ENCODE assay signal across 15 cellular contexts in genomic region chr5:140189977-140190867, GRCh38. TPM values are rescaled to one million over a fixed set of nuclear protein-coding genes. Genes with fewer than 3 reads are reported as not detected.
DNase-seq lines count a peak whose midpoint lies in the region; ATAC-seq and TF ChIP-seq lines count a peak whose summit lies in the region.
"Had no signal": no experiment of that assay in that cellular context is flagged by ENCODE, and none has a peak within 500 bp of the region (broad histone marks: within the 10 kb centered on the region; RNA-seq: fewer than 3 reads in every experiment).

No MANE protein-coding gene starts in this region.

- peak; percentile 72 to 77 for ATAC-seq in right cardiac atrium
- ATAC-seq in activated T-helper 17 cell treated with anti-CD3 and anti-CD28 coated beads, Interleukin-2, amount 50 U/mL, for 72 hours (replicated peaks), result no peak
- ATAC-seq: stimulated activated naive CD8-positive, alpha-beta T cell treated with anti-CD3 and anti-CD28 coated beads, Interleukin-15, Interleukin-2, amounts not matched to agents 100 U/mL and 50 U/mL, for 24 hours; WTC11 had no signal

- peak overlapping the region; percentile 45 for H3K4me2 ChIP-seq in smooth muscle cell

- no peaks in the 10 kb centered on the region for H3K79me2 ChIP-seq in smooth muscle cell (ENCODE audit: low read depth)

- no peaks in the 10 kb centered on the region for H3F3A ChIP-seq in smooth muscle cell (ENCODE audit: low read depth)

- WGBS in right cardiac atrium, result 58% methylated on average over 3 of the region's 3 CpGs
- 55% methylated on average over 3 of the region's 3 CpGs for WGBS in smooth muscle cell (ENCODE audit: low lambda C conversion rate)

- H3K27ac Mint-ChIP-seq in HFFc6, result peak overlapping the region; percentile 1; the same call in 1 of the 2 replicates
- no peak overlapping the region for H3K27ac Mint-ChIP-seq in activated T-helper 17 cell treated with anti-CD3 and anti-CD28 coated beads, Interleukin-2, amount 50 U/mL, for 72 hours

- H3K4me1 Mint-ChIP-seq in HFFc6 (ENCODE audit: low read depth), result peaks cover 17% of the 10 kb centered on the region
- H3K4me1 Mint-ChIP-seq in activated T-helper 17 cell treated with anti-CD3 and anti-CD28 coated beads, Interleukin-2, amount 50 U/mL, for 72 hours, result peaks cover 5% of the 10 kb centered on the region
- H3K4me1 Mint-ChIP-seq: memory B cell had no signal

- H3K36me3 ChIP-seq in smooth muscle cell (ENCODE audit: low read depth), result no peaks in the 10 kb centered on the region

- intact Hi-C loops in right cardiac atrium (cut with DNase I), result no loop called here

- peak overlapping the region; percentile 38 for H3K9ac ChIP-seq in smooth muscle cell (ENCODE audit: low read depth)

- H3K36me3 Mint-ChIP-seq in HFFc6 (ENCODE audit: low read depth), result no peaks in the 10 kb centered on the region
- H3K36me3 Mint-ChIP-seq in activated T-helper 17 cell treated with anti-CD3 and anti-CD28 coated beads, Interleukin-2, amount 50 U/mL, for 72 hours (ENCODE audit: low read depth), result no peaks in the 10 kb centered on the region
- H3K36me3 Mint-ChIP-seq: WTC11 had no signal

- H3K4me3 ChIP-seq in right cardiac atrium (ENCODE audit: low read length), result no peak overlapping the region
- no peak overlapping the region for H3K4me3 ChIP-seq in smooth muscle cell

- H3K4me3 Mint-ChIP-seq in HFFc6, result no peak overlapping the region
- no peak overlapping the region for H3K4me3 Mint-ChIP-seq in activated T-helper 17 cell treated with anti-CD3 and anti-CD28 coated beads, Interleukin-2, amount 50 U/mL, for 72 hours
- H3K4me3 Mint-ChIP-seq: memory B cell, WTC11 had no signal

- H3K27ac ChIP-seq in caudate nucleus (ENCODE audit: low read depth, low read length) (peak overlapping the region; percentile 80), right cardiac atrium (ENCODE audit: low read length) (no peak overlapping the region), smooth muscle cell (ENCODE audit: low read depth) (peak overlapping the region; percentile 69)

- H3K9me3 ChIP-seq in right cardiac atrium (ENCODE audit: control insufficient read depth, low read length), result no peaks in the 10 kb centered on the region
- H3K9me3 ChIP-seq in smooth muscle cell (replicated peaks; ENCODE audit: low read depth), result no peaks in the 10 kb centered on the region

- DNase-seq in HFFc6, result peak; percentile 49
- peak in 1 of 61 donors; percentile 13 for DNase-seq in caudate nucleus (lab: John Stamatoyannopoulos, UW)
- DNase-seq in right cardiac atrium, result no peak
- DNase-seq in smooth muscle cell (lab: John Stamatoyannopoulos, UW; ENCODE audit: unreplicated experiment), result no peak
- no peak for DNase-seq in GOT3 (lab: John Stamatoyannopoulos, UW)
- DNase-seq in NAMALWA (ENCODE audit: low spot score), result no peak
- DNase-seq in NCI-H1417 treated with DMSO at 0.1 percent for 48 hours (lab: John Stamatoyannopoulos, UW), result no peak
- DNase-seq: activated effector memory CD4-positive, alpha-beta T cell treated with anti-CD3 and anti-CD28 coated beads, Interleukin-2, amount 50 U/mL, for 16 hours; DND-41; NCI-H1436; stimulated activated CD4-positive, alpha-beta T cell treated with anti-CD3 and anti-CD28 coated beads, Interleukin-15, amount 100 ng/mL, for 24 hours; stimulated activated naive CD8-positive, alpha-beta T cell treated with anti-CD3 and anti-CD28 coated beads, Interleukin-15, Interleukin-2, amounts not matched to agents 100 U/mL and 50 U/mL, for 24 hours had no signal

- no peak overlapping the region for H2AFZ ChIP-seq in smooth muscle cell (ENCODE audit: low read depth)

- H3K27me3 ChIP-seq in right cardiac atrium (ENCODE audit: control insufficient read depth, insufficient read depth) (no peaks in the 10 kb centered on the region), smooth muscle cell (ENCODE audit: low read depth) (no peaks in the 10 kb centered on the region)

- H3K4me1 ChIP-seq in right cardiac atrium (ENCODE audit: control insufficient read depth, insufficient read depth, low read length), result no peaks in the 10 kb centered on the region
- peaks cover 18% of the 10 kb centered on the region for H3K4me1 ChIP-seq in smooth muscle cell (ENCODE audit: low read depth)

- H3K9me3 Mint-ChIP-seq in HFFc6, result no peaks in the 10 kb centered on the region
- H3K9me3 Mint-ChIP-seq in activated T-helper 17 cell treated with anti-CD3 and anti-CD28 coated beads, Interleukin-2, amount 50 U/mL, for 72 hours, result no peaks in the 10 kb centered on the region
- H3K9me3 Mint-ChIP-seq: WTC11 had no signal

- TF ChIP-seq CTCF in HFFc6 (IDR thresholded peaks at IDR 0.05) (no peak), smooth muscle cell (IDR thresholded peaks at IDR 0.05; ENCODE audit: borderline replicate concordance, insufficient read depth, poor library complexity, severe bottlenecking) (no peak)

- no peaks in the 10 kb centered on the region for H4K20me1 ChIP-seq in smooth muscle cell (ENCODE audit: low read depth)

- H3K27me3 Mint-ChIP-seq in HFFc6 (ENCODE audit: insufficient read depth), result no peaks in the 10 kb centered on the region
- H3K27me3 Mint-ChIP-seq in activated T-helper 17 cell treated with anti-CD3 and anti-CD28 coated beads, Interleukin-2, amount 50 U/mL, for 72 hours, result no peaks in the 10 kb centered on the region
- H3K27me3 Mint-ChIP-seq: memory B cell had no signal

RNA-seq across cellular contexts. Expression of gene CYSTM1, which starts 15.2 kb away (rescaled TPM):
- 10 to 100 TPM; 11.6 to 16.7 (median 12.5) TPM for total RNA-seq in HFFc6 (2021; fragmentation: NEBNext Ultra II Directional; extraction: Animal tissue kit (Norgen Biotek cat#: 25700))
- total RNA-seq in right cardiac atrium, result 10 to 100 TPM; 47.8 to 58.3 (median 51.1) TPM
- 77.4 TPM for polyA plus RNA-seq in right cardiac atrium
- total RNA-seq in smooth muscle cell, result 9.4 and 23.5 TPM in 2 replicates
- polyA plus RNA-seq in smooth muscle cell, result 31.3 and 45.6 TPM in 2 replicates
- 10 to 100 TPM; 11.3 to 11.9 TPM for total RNA-seq in activated T-helper 17 cell treated with anti-CD3 and anti-CD28 coated beads, Interleukin-2, amount 50 U/mL, for 72 hours
